ENCODE assay signal across 15 cellular contexts in the genomic region with DNA sequence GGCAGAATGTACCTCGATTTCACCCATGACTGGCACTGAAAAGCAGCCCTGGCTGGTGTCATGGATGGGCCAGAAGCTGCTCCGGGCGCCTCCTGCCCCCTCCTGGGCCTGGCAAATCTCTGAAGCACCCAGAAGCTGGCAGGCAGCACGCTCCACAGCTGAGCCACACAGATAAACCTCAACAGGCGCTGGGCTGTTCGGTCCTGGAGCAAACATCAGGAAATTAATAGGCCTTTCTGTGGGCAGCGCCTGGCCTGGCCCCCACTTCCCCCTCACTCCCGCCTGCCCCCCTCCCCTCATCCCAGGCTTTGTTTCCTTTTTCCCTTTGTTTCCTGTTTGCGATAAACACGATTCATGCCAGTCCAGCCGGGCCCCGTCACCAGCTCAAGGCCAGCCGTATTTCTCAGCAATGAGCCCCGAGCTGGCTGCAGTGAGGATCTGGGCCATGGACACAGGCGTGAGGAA. TPM values are rescaled to one million over a fixed set of nuclear protein-coding genes. Genes with fewer than 3 reads are reported as not detected.
DNase-seq lines count a peak whose midpoint lies in the region; ATAC-seq and TF ChIP-seq lines count a peak whose summit lies in the region.
"Had no signal": no experiment of that assay in that cellular context is flagged by ENCODE, and none has a peak within 500 bp of the region (broad histone marks: within the 10 kb centered on the region; RNA-seq: fewer than 3 reads in every experiment).

No MANE protein-coding gene starts in this region.

- peaks cover 0 to 13% of the 10 kb centered on the region in 2 donors for H3K4me1 ChIP-seq in right atrium auricular region
- no peaks in the 10 kb centered on the region for H3K4me1 ChIP-seq in gastrocnemius medialis
- H3K4me1 ChIP-seq: breast epithelium had no signal

- ATAC-seq in Right ventricle myocardium superior (ENCODE audit: poor library complexity) (peak; percentile 91), omental fat pad (ENCODE audit: low FRiP score) (no peak), gastrocnemius medialis (no peak)

- no peaks in the 10 kb centered on the region for H3K27me3 ChIP-seq in right atrium auricular region
- peaks cover 0 to 5% (median 0%) of the 10 kb centered on the region in 45 donors for H3K27me3 ChIP-seq in dorsolateral prefrontal cortex
- H3K27me3 ChIP-seq in gastrocnemius medialis = peaks cover 38 to 62% (median 45%) of the 10 kb centered on the region in 3 donors

- TF ChIP-seq POLR2A in gastrocnemius medialis (IDR thresholded peaks at IDR 0.05) = no peak

- in situ Hi-C loops in GM13977 (cut with MboI; ENCODE audit: low pct_unique_long_range_greater_than_20kb, low sequenced_read_pairs, unreplicated experiment) (no loop called here), gastrocnemius medialis (cut with MboI; ENCODE audit: low sequenced_read_pairs in 4 of 4) (no loop called here)

- peak; percentile 64 for DNase-seq in Right ventricle myocardium superior
- DNase-seq in right atrium auricular region (ENCODE audit: low spot score) = no peak
- peak; percentile 21 to 93 (median 88) for DNase-seq in dorsolateral prefrontal cortex
- DNase-seq in mucosa of gallbladder (ENCODE audit: low spot score) = peak; percentile 11
- no peak for DNase-seq in omental fat pad (ENCODE audit: low spot score)
- DNase-seq in GM13977 (ENCODE audit: low spot score) = no peak
- no peak for DNase-seq in effector CD8-positive, alpha-beta T cell (lab: John Stamatoyannopoulos, UW)
- DNase-seq in gastrocnemius medialis = no peak
- DNase-seq: activated gamma-delta T cell treated with Interleukin-2 at 50 U/mL for 16 hours; NCI-H1048; NCI-H526 treated with DMSO at 0.1 percent for 48 hours; SIG-M5; stimulated activated CD4-positive, alpha-beta T cell treated with anti-CD3 and anti-CD28 coated beads, Interleukin-1b, Interleukin-23, amount 100 ng/mL, for 48 hours had no signal

- H3K36me3 ChIP-seq in right atrium auricular region = no peaks in the 10 kb centered on the region
- H3K36me3 ChIP-seq in gastrocnemius medialis = no peaks in the 10 kb centered on the region
- H3K36me3 ChIP-seq: breast epithelium, neutrophil had no signal

- H3K27ac ChIP-seq in right atrium auricular region (no peak overlapping the region), dorsolateral prefrontal cortex (peak overlapping the region; percentile 3 to 93 (median 84)), gastrocnemius medialis (no peak overlapping the region)
- H3K27ac ChIP-seq: breast epithelium, neutrophil had no signal

- intact Hi-C loops in Right ventricle myocardium superior (cut with DNase I) = no loop called here
- intact Hi-C loops in dorsolateral prefrontal cortex (cut with DNase I) = loop anchor here in 1 of 2 donors (5.0 kb wide), 2 partner anchors 157 to 188 kb away; no protein-coding TSS in a partner anchor
- intact Hi-C loops in gastrocnemius medialis (cut with DNase I; ENCODE audit: low total_unique reads) = no loop called here

- H3K9me3 ChIP-seq in right atrium auricular region = no peaks in the 10 kb centered on the region
- H3K9me3 ChIP-seq in gastrocnemius medialis = no peaks in the 10 kb centered on the region
- H3K9me3 ChIP-seq: breast epithelium, neutrophil had no signal

- H3K4me3 ChIP-seq in right atrium auricular region = no peak overlapping the region
- H3K4me3 ChIP-seq in dorsolateral prefrontal cortex = peak overlapping the region in 3 of 59 donors; percentile 1 to 18 (median 2)
- H3K4me3 ChIP-seq in gastrocnemius medialis = no peak overlapping the region
- H3K4me3 ChIP-seq: breast epithelium had no signal

- TF ChIP-seq CTCF in right atrium auricular region (IDR thresholded peaks at IDR 0.05) (no peak), dorsolateral prefrontal cortex (IDR thresholded peaks at IDR 0.05 in 54 of 56, conservative IDR thresholded peaks at IDR 0.05 in 2 of 56; ENCODE audit: low read depth in 1 of 56, partially characterized antibody in 56 of 56) (peak in 46 of 56 donors; percentile 16 to 63 (median 40)), omental fat pad (IDR thresholded peaks at IDR 0.05) (no peak), GM13977 (IDR thresholded peaks at IDR 0.05; ENCODE audit: extremely low read depth, insufficient read depth, missing control alignments) (no peak), gastrocnemius medialis (IDR thresholded peaks at IDR 0.05 in 4 of 5, conservative IDR thresholded peaks at IDR 0.05 in 1 of 5) (no peak)

RNA-seq across cellular contexts. Expression of gene DISP3, which starts 20.1 kb away (rescaled TPM):
- total RNA-seq in Right ventricle myocardium superior (not detected), right atrium auricular region (under 1 TPM in 1 of 2 donors, not detected in 1; 0.16 TPM), dorsolateral prefrontal cortex (10 to 100 TPM in 92 of 120 experiments, 1 to 10 TPM in 28; 6.4 to 26.3 (median 12.0) TPM), mucosa of gallbladder (0.09 TPM), omental fat pad (under 1 TPM in 1 of 4 donors, not detected in 3; 0.09 TPM), gastrocnemius medialis (not detected)

Comparison
In these comparisons a context has a peak if more than half of its experiments do, and no peak if none do; other contexts are left out.
1. DNase-seq: peak in Right ventricle myocardium superior (single experiment), dorsolateral prefrontal cortex (10 of 10) and mucosa of gallbladder (single experiment); none in right atrium auricular region (single experiment), omental fat pad (single experiment), GM13977 (single experiment), effector CD8-positive, alpha-beta T cell (single experiment) and gastrocnemius medialis (0 of 2).
2. H3K27ac ChIP-seq: peak in dorsolateral prefrontal cortex (59 of 59); none in right atrium auricular region (0 of 2) and gastrocnemius medialis (0 of 4).
3. CTCF ChIP-seq: peak in dorsolateral prefrontal cortex (46 of 56); none in right atrium auricular region (0 of 2), omental fat pad (0 of 3), GM13977 (single experiment) and gastrocnemius medialis (0 of 5).